ENCODE assay signal across 13 cellular contexts in genomic region chr3:171266034-171266805, GRCh38.
DNase-seq lines count a peak whose midpoint lies in the region; TF ChIP-seq lines count a peak whose summit lies in the region.
"Had no signal": no experiment of that assay in that cellular context is flagged by ENCODE, and none has a peak within 500 bp of the region (broad histone marks: within the 10 kb centered on the region; RNA-seq: fewer than 3 reads in every experiment).

No MANE protein-coding gene starts in this region.

- peak overlapping the region; percentile 22 for H3K27ac ChIP-seq in CD4-positive, alpha-beta memory T cell (ENCODE audit: low read depth, low read length)
- peak overlapping the region; percentile 17; the same call in 1 of the 2 replicates for H3K27ac ChIP-seq in HUES64 (ENCODE audit: low read depth, low read length)
- H3K27ac ChIP-seq in mesenchymal stem cell (ENCODE audit: low read length, poor library complexity, severe bottlenecking): no peak overlapping the region
- no peak overlapping the region for H3K27ac ChIP-seq in RWPE1

- H3K27me3 ChIP-seq in CD4-positive, alpha-beta memory T cell (ENCODE audit: insufficient read depth, low read length): no peaks in the 10 kb centered on the region
- H3K27me3 ChIP-seq in HUES64 (ENCODE audit: insufficient read depth, low read length) (no peaks in the 10 kb centered on the region), mesenchymal stem cell (ENCODE audit: control insufficient read depth in 1 of 2, insufficient read depth in 1 of 2, low read length in 2 of 2) (no peaks in the 10 kb centered on the region)

- H2AFZ ChIP-seq in mesenchymal stem cell (ENCODE audit: low read depth, low read length): no peak overlapping the region

- no peak overlapping the region for H4K91ac ChIP-seq in mesenchymal stem cell (ENCODE audit: low read length)

- H3K36me3 Mint-ChIP-seq in CD4-positive, alpha-beta memory T cell: no peaks in the 10 kb centered on the region

- H3K4me1 Mint-ChIP-seq in CD4-positive, alpha-beta memory T cell: peaks cover 68 to 91% (median 80%) of the 10 kb centered on the region in 4 donors

- TF ChIP-seq CTCF in RWPE1 (conservative IDR thresholded peaks at IDR 0.05; ENCODE audit: low read depth): no peak

- H3K79me1 ChIP-seq in mesenchymal stem cell (replicated peaks; ENCODE audit: low read length, poor library complexity, severe bottlenecking): peaks cover 25% of the 10 kb centered on the region

- WGBS in HUES64: 66% methylated on average over 4 of the region's 4 CpGs
- 82% methylated on average over 4 of the region's 4 CpGs for WGBS in mesenchymal stem cell

- H3K27ac Mint-ChIP-seq in CD4-positive, alpha-beta memory T cell: peak overlapping the region; percentile 71 to 89 (median 80)
- H3K27ac Mint-ChIP-seq: activated B cell treated with CpG ODN at 0.5 μM for 24 hours had no signal

- H3K4me3 ChIP-seq in CD4-positive, alpha-beta memory T cell (ENCODE audit: low read length in 2 of 2): peak overlapping the region in 1 of 2 donors; percentile 2
- H3K4me3 ChIP-seq in HUES64 (ENCODE audit: low read length): no peak overlapping the region
- no peak overlapping the region for H3K4me3 ChIP-seq in mesenchymal stem cell (ENCODE audit: insufficient read depth in 1 of 2, low read depth in 1 of 2, low read length in 2 of 2)

- no peak overlapping the region for H2BK120ac ChIP-seq in mesenchymal stem cell (ENCODE audit: low read depth, low read length)

- H3K14ac ChIP-seq in mesenchymal stem cell (ENCODE audit: low read length in 2 of 2): no peak overlapping the region

- no peak overlapping the region for H2BK12ac ChIP-seq in mesenchymal stem cell (ENCODE audit: low read length in 2 of 2)

- peaks cover 85% of the 10 kb centered on the region for H3K4me1 ChIP-seq in CD4-positive, alpha-beta memory T cell (ENCODE audit: insufficient read depth, low read length)
- H3K4me1 ChIP-seq in HUES64 (ENCODE audit: insufficient read depth, low read length): peaks cover 25% of the 10 kb centered on the region
- peaks cover 4% of the 10 kb centered on the region for H3K4me1 ChIP-seq in mesenchymal stem cell (ENCODE audit: control insufficient read depth, insufficient read depth, low read depth, low read length)

- H3K23ac ChIP-seq in mesenchymal stem cell (ENCODE audit: low read length in 2 of 2): no peak overlapping the region

- H2BK15ac ChIP-seq in mesenchymal stem cell (ENCODE audit: low read depth, poor library complexity, severe bottlenecking): no peak overlapping the region

- H3K9ac ChIP-seq in HUES64 (ENCODE audit: low read depth, low read length) (no peak overlapping the region), mesenchymal stem cell (ENCODE audit: low read length) (no peak overlapping the region)

- H3K9me3 ChIP-seq in CD4-positive, alpha-beta memory T cell (ENCODE audit: control insufficient read depth in 1 of 2, low read length in 2 of 2): no peaks in the 10 kb centered on the region
- H3K9me3 ChIP-seq in HUES64 (ENCODE audit: insufficient read depth, low read depth, low read length) (no peaks in the 10 kb centered on the region), mesenchymal stem cell (ENCODE audit: control insufficient read depth, low read length) (no peaks in the 10 kb centered on the region)

- no peak for DNase-seq in CD4-positive, alpha-beta memory T cell
- DNase-seq in cerebellar cortex (ENCODE audit: low spot score) (peak; percentile 7), mesenchymal stem cell (peak; percentile 34), mesenteric fat pad (ENCODE audit: low spot score) (no peak), RWPE1 (ENCODE audit: low spot score) (no peak), KG1 (lab: John Stamatoyannopoulos, UW) (no peak)
- no peak for DNase-seq in stimulated activated CD8-positive, alpha-beta memory T cell treated with anti-CD3 and anti-CD28 coated beads, Interleukin-4, amount 100 ng/mL, for 48 hours
- DNase-seq: activated B cell treated with CpG ODN at 0.5 μM for 24 hours, Calu3, left colon, NCI-H2107, RPMI8226 had no signal

- POLR2A ChIA-PET in CD4-positive, alpha-beta memory T cell (lab: Charles Lee; ENCODE audit: partially characterized antibody): interaction anchor here (0.6 to 1.9 kb wide), 2 partner anchors 10 to 23 kb away, joined by 3 to 10 read pairs; no protein-coding TSS in a partner anchor
- POLR2A ChIA-PET in RWPE1 (lab: Yijun Ruan, JAX; ENCODE audit: low non-redundant PET): no interaction called here

- CTCF ChIA-PET in CD4-positive, alpha-beta memory T cell (lab: Charles Lee; ENCODE audit: partially characterized antibody): interaction anchor here (1.1 kb wide), 1 partner anchor 11 kb away, joined by 4 read pairs; no protein-coding TSS in a partner anchor
- CTCF ChIA-PET in RWPE1 (lab: Yijun Ruan, JAX): no interaction called here

- H4K8ac ChIP-seq in mesenchymal stem cell (ENCODE audit: low read length): no peak overlapping the region

- no peaks in the 10 kb centered on the region for H3K36me3 ChIP-seq in CD4-positive, alpha-beta memory T cell (ENCODE audit: insufficient read depth, low read length)
- H3K36me3 ChIP-seq in HUES64 (ENCODE audit: insufficient read depth, low read length): no peaks in the 10 kb centered on the region
- H3K36me3 ChIP-seq in mesenchymal stem cell (ENCODE audit: control insufficient read depth in 1 of 2, insufficient read depth in 2 of 2, low read depth in 1 of 2, low read length in 2 of 2): no peaks in the 10 kb centered on the region

- H3K18ac ChIP-seq in mesenchymal stem cell (ENCODE audit: low read depth in 1 of 2, low read length in 2 of 2): peak overlapping the region in 1 of 2 experiments; percentile 9

- H3K4me3 Mint-ChIP-seq in CD4-positive, alpha-beta memory T cell: peak overlapping the region in 7 of 8 donors; percentile 57 to 82 (median 71)
- H3K4me3 Mint-ChIP-seq: activated B cell treated with CpG ODN at 0.5 μM for 24 hours had no signal

- intact Hi-C loops in CD4-positive, alpha-beta memory T cell (cut with micrococcal nuclease): loop anchor here (2.0 to 5.0 kb wide), 2 partner anchors 13 to 46 kb away; no protein-coding TSS in a partner anchor

- H2AK5ac ChIP-seq in mesenchymal stem cell (ENCODE audit: low read length, severe bottlenecking): no peak overlapping the region

- H2BK5ac ChIP-seq in mesenchymal stem cell (ENCODE audit: low read depth, low read length, poor library complexity, severe bottlenecking): no peak overlapping the region

- H3K27me3 Mint-ChIP-seq in CD4-positive, alpha-beta memory T cell: no peaks in the 10 kb centered on the region
- H3K27me3 Mint-ChIP-seq: activated B cell treated with CpG ODN at 0.5 μM for 24 hours had no signal

- H3K9me3 Mint-ChIP-seq in CD4-positive, alpha-beta memory T cell: no peaks in the 10 kb centered on the region
- H3K9me3 Mint-ChIP-seq: activated B cell treated with CpG ODN at 0.5 μM for 24 hours had no signal

- no peak overlapping the region for H3K4ac ChIP-seq in mesenchymal stem cell (ENCODE audit: low read depth in 1 of 2, low read length in 2 of 2)

- H3K4me2 ChIP-seq in mesenchymal stem cell (ENCODE audit: low read length, poor library complexity, severe bottlenecking): no peak overlapping the region

Comparison
In these comparisons a context has a peak if more than half of its experiments do, and no peak if none do; other contexts are left out.
1. DNase-seq: peak in cerebellar cortex (single experiment) and mesenchymal stem cell (single experiment); none in CD4-positive, alpha-beta memory T cell (0 of 5), stimulated activated CD8-positive, alpha-beta memory T cell treated with anti-CD3 and anti-CD28 coated beads, Interleukin-4, amount 100 ng/mL, for 48 hours (single experiment), mesenteric fat pad (single experiment), RWPE1 (single experiment) and KG1 (single experiment).
2. H3K27ac ChIP-seq: peak in CD4-positive, alpha-beta memory T cell (single experiment) and HUES64 (single experiment); none in mesenchymal stem cell (single experiment) and RWPE1 (single experiment).